8 cellular contexts compared by ENCODE assay signal in genomic region chr5:96808541-96808828, GRCh38. TPM values are rescaled to one million over a fixed set of nuclear protein-coding genes. Genes with fewer than 3 reads are reported as not detected.
DNase-seq lines count a peak whose midpoint lies in the region; TF ChIP-seq lines count a peak whose summit lies in the region.

No MANE protein-coding gene starts in this region.

- TF ChIP-seq CTCF in DOHH2 (IDR thresholded peaks at IDR 0.05; ENCODE audit: low read depth, low read length, poor library complexity, severe bottlenecking) (no peak), Peyer's patch (IDR thresholded peaks at IDR 0.05) (no peak), epithelial cell of proximal tubule (conservative IDR thresholded peaks at IDR 0.05; ENCODE audit: low read depth, low read length) (no peak)

- H3K23ac ChIP-seq in trophoblast cell (ENCODE audit: low read length) = no peak overlapping the region

- H3K9ac ChIP-seq in trophoblast cell (ENCODE audit: low read length) = no peak overlapping the region

- peak overlapping the region; percentile 64 for H4K91ac ChIP-seq in trophoblast cell (ENCODE audit: low read depth, low read length)

- H3K27me3 ChIP-seq in DOHH2 (ENCODE audit: control insufficient read depth, low read length) (no peaks in the 10 kb centered on the region), Peyer's patch (no peaks in the 10 kb centered on the region), trophoblast cell (ENCODE audit: insufficient read depth, low read length) (no peaks in the 10 kb centered on the region)

- H3F3A ChIP-seq in DOHH2 (ENCODE audit: control insufficient read depth, insufficient read depth) = no peaks in the 10 kb centered on the region

- H4K20me1 ChIP-seq in DOHH2 (ENCODE audit: control insufficient read depth, insufficient read depth, low read depth, low read length) = no peaks in the 10 kb centered on the region

- no peak overlapping the region for H3K18ac ChIP-seq in trophoblast cell (ENCODE audit: low read length)

- H2BK12ac ChIP-seq in trophoblast cell (ENCODE audit: low read length) = peak overlapping the region; percentile 69

- H3K4me3 ChIP-seq in DOHH2 (ENCODE audit: low read length) = peak overlapping the region; percentile 95
- peak overlapping the region; percentile 82 to 99 (median 92) for H3K4me3 ChIP-seq in Peyer's patch
- peak overlapping the region; percentile 74 for H3K4me3 ChIP-seq in epithelial cell of proximal tubule (ENCODE audit: low read depth, low read length)
- H3K4me3 ChIP-seq in trophoblast cell (ENCODE audit: low read depth, low read length) = no peak overlapping the region

- H3K79me1 ChIP-seq in trophoblast cell (ENCODE audit: low read length) = peaks cover 11% of the 10 kb centered on the region

- no CpG with 5 or more reads among the region's 2 CpGs for WGBS in trophoblast cell (ENCODE audit: extremely low coverage, insufficient coverage, insufficient read length)

- DNase-seq in Peyer's patch = no peak
- no peak for DNase-seq in epithelial cell of proximal tubule (ENCODE audit: low read depth)
- no peak for DNase-seq in trophoblast cell
- no peak for DNase-seq in stimulated activated CD4-positive, alpha-beta T cell treated with anti-CD3 and anti-CD28 coated beads, Interleukin-12 subunit alpha, Interleukin-12 subunit beta, amount 100 ng/mL, for 4 hours
- DNase-seq in glomerular visceral epithelial cell (ENCODE audit: extremely low spot score) = no peak
- no peak for DNase-seq in DMS153 (lab: John Stamatoyannopoulos, UW)
- DNase-seq in Kasumi-1 (lab: John Stamatoyannopoulos, UW) = no peak

- H2AFZ ChIP-seq in trophoblast cell (ENCODE audit: insufficient read depth, low read length, poor library complexity) = peak overlapping the region; percentile 86

- no peak overlapping the region for H2BK5ac ChIP-seq in trophoblast cell (ENCODE audit: low read depth, low read length, poor library complexity)

- H4K12ac ChIP-seq in trophoblast cell (ENCODE audit: low read depth, low read length) = peak overlapping the region; percentile 89

- H4K8ac ChIP-seq in trophoblast cell (ENCODE audit: low read depth, low read length) = peak overlapping the region; percentile 86

- peak overlapping the region; percentile 79 for H3K14ac ChIP-seq in trophoblast cell (ENCODE audit: low read length)

- peak overlapping the region; percentile 52 for H3K4ac ChIP-seq in trophoblast cell (ENCODE audit: low read depth, low read length)

- H3K4me1 ChIP-seq in DOHH2 (ENCODE audit: control insufficient read depth, low read length) = peaks cover 29% of the 10 kb centered on the region
- peaks cover 0 to 31% (median 0%) of the 10 kb centered on the region in 4 donors for H3K4me1 ChIP-seq in Peyer's patch
- H3K4me1 ChIP-seq in trophoblast cell (ENCODE audit: control insufficient read depth in 1 of 2, insufficient read depth in 2 of 2, low read length in 2 of 2) = no peaks in the 10 kb centered on the region

- no peak for TF ChIP-seq POLR2A in Peyer's patch (IDR thresholded peaks at IDR 0.05)

- H3K79me2 ChIP-seq in DOHH2 (ENCODE audit: control insufficient read depth, low read length) = peaks cover 41% of the 10 kb centered on the region
- H3K79me2 ChIP-seq in trophoblast cell (ENCODE audit: control insufficient read depth, insufficient read depth, low read length, poor library complexity) = peaks cover 8% of the 10 kb centered on the region

- no peaks in the 10 kb centered on the region for H3K9me2 ChIP-seq in DOHH2 (replicated peaks; ENCODE audit: control insufficient read depth, low read length)

- H3K9me3 ChIP-seq in DOHH2 (ENCODE audit: control insufficient read depth, insufficient read depth, low read length) (no peaks in the 10 kb centered on the region), Peyer's patch (no peaks in the 10 kb centered on the region), trophoblast cell (ENCODE audit: insufficient read depth, low read depth, low read length) (no peaks in the 10 kb centered on the region)

- peak overlapping the region; percentile 76 for H3K27ac ChIP-seq in DOHH2 (ENCODE audit: low read depth, low read length)
- H3K27ac ChIP-seq in Peyer's patch = peak overlapping the region; percentile 99 to 100 (median 100)
- no peak overlapping the region for H3K27ac ChIP-seq in trophoblast cell (ENCODE audit: low read depth, low read length)

- H2AK5ac ChIP-seq in trophoblast cell (ENCODE audit: low read length) = no peak overlapping the region

- H3K4me2 ChIP-seq in DOHH2 (ENCODE audit: low read length) (peak overlapping the region; percentile 80), trophoblast cell (ENCODE audit: low read length) (peak overlapping the region; percentile 87)

- H3K36me3 ChIP-seq in DOHH2 (ENCODE audit: control insufficient read depth, low read length) (peaks cover 9% of the 10 kb centered on the region), Peyer's patch (peaks cover 0 to under 1% (median 0%) of the 10 kb centered on the region in 3 donors), trophoblast cell (ENCODE audit: control insufficient read depth in 1 of 2, insufficient read depth in 2 of 2, low read length in 2 of 2) (no peaks in the 10 kb centered on the region)

- H2BK120ac ChIP-seq in trophoblast cell (ENCODE audit: insufficient read depth, low read length, poor library complexity) = peak overlapping the region; percentile 33

RNA-seq across cellular contexts. Expression of gene ERAP1, which starts 0.7 kb away (rescaled TPM):
- 100 to 1,000 TPM in 2 of 4 donors, 10 to 100 TPM in 2; 33.8 to 137 (median 93.9) TPM for total RNA-seq in Peyer's patch
- 26.4 and 34.0 TPM in 2 replicates for total RNA-seq in epithelial cell of proximal tubule
- 12.3 and 12.4 TPM in 2 replicates for polyA plus RNA-seq in trophoblast cell (2013)
